Comparison of ENCODE assay signal across 14 cellular contexts in genomic region chr4:123606946-123607542, GRCh38.
A peak's percentile ranks its signal among the peaks of the same experiment; 100 is the strongest.
DNase-seq lines count a peak whose midpoint lies in the region; ATAC-seq, FAIRE-seq and TF ChIP-seq lines count a peak whose summit lies in the region.
"Had no signal": no experiment of that assay in that cellular context is flagged by ENCODE, and none has a peak within 500 bp of the region (broad histone marks: within the 10 kb centered on the region; RNA-seq: fewer than 3 reads in every experiment).

No MANE protein-coding gene starts in this region.

- no peaks in the 10 kb centered on the region for H3K9me3 ChIP-seq in esophagus squamous epithelium
- H3K9me3 ChIP-seq: tibial artery had no signal

- no peak overlapping the region for H3K4me3 ChIP-seq in esophagus squamous epithelium
- H3K4me3 ChIP-seq: tibial artery had no signal

- H3K4me1 Mint-ChIP-seq in activated naive CD8-positive, alpha-beta T cell treated with anti-CD3 and anti-CD28 coated beads for 36 hours, result peaks cover 38% of the 10 kb centered on the region
- peaks cover 6% of the 10 kb centered on the region for H3K4me1 Mint-ChIP-seq in mesothelial cell of epicardium

- no peaks in the 10 kb centered on the region for H3K27me3 ChIP-seq in esophagus squamous epithelium
- H3K27me3 ChIP-seq: tibial artery had no signal

- intact Hi-C loops in esophagus squamous epithelium (cut with DNase I), result no loop called here

- TF ChIP-seq CTCF in mesothelial cell of epicardium (IDR thresholded peaks at IDR 0.05; ENCODE audit: unreplicated experiment) (no peak), esophagus squamous epithelium (IDR thresholded peaks at IDR 0.05) (no peak)

- peaks cover under 1% of the 10 kb centered on the region for H3K9me3 Mint-ChIP-seq in activated naive CD8-positive, alpha-beta T cell treated with anti-CD3 and anti-CD28 coated beads for 36 hours
- H3K9me3 Mint-ChIP-seq in mesothelial cell of epicardium, result peaks cover 6% of the 10 kb centered on the region
- H3K9me3 Mint-ChIP-seq: dendritic cell treated with granulocyte-macrophage colony-stimulating factor and Interleukin-4, amounts not matched to agents 40 ng/mL and 50 ng/mL, for 4 days had no signal

- H3K36me3 Mint-ChIP-seq in activated naive CD8-positive, alpha-beta T cell treated with anti-CD3 and anti-CD28 coated beads for 36 hours, result peaks cover 2% of the 10 kb centered on the region
- H3K36me3 Mint-ChIP-seq in mesothelial cell of epicardium, result no peaks in the 10 kb centered on the region

- peak overlapping the region; percentile 71 for H3K27ac Mint-ChIP-seq in activated naive CD8-positive, alpha-beta T cell treated with anti-CD3 and anti-CD28 coated beads for 36 hours
- H3K27ac Mint-ChIP-seq in mesothelial cell of epicardium, result no peak overlapping the region
- H3K27ac Mint-ChIP-seq: dendritic cell treated with granulocyte-macrophage colony-stimulating factor and Interleukin-4, amounts not matched to agents 40 ng/mL and 50 ng/mL, for 4 days had no signal

- no peaks in the 10 kb centered on the region for H3K27me3 Mint-ChIP-seq in activated naive CD8-positive, alpha-beta T cell treated with anti-CD3 and anti-CD28 coated beads for 36 hours
- no peaks in the 10 kb centered on the region for H3K27me3 Mint-ChIP-seq in mesothelial cell of epicardium (ENCODE audit: low read depth)

- H3K4me1 ChIP-seq in esophagus squamous epithelium, result no peaks in the 10 kb centered on the region
- H3K4me1 ChIP-seq: tibial artery had no signal

- DNase-seq in GM12892 (ENCODE audit: insufficient read length) (no peak), mesothelial cell of epicardium (ENCODE audit: low spot score in 2 of 2, unreplicated experiment in 2 of 2) (no peak), NCI-H69 (lab: John Stamatoyannopoulos, UW) (no peak), ureter (ENCODE audit: low spot score) (no peak), esophagus squamous epithelium (lab: John Stamatoyannopoulos, UW) (no peak)
- DNase-seq in activated naive CD8-positive, alpha-beta T cell treated with anti-CD3 and anti-CD28 coated beads for 36 hours, result no peak
- DNase-seq: activated effector memory CD4-positive, alpha-beta T cell treated with anti-CD3 and anti-CD28 coated beads, Interleukin-2, amount 50 U/mL, for 16 hours; NCI-H510A; tibial artery had no signal

- no peak for TF ChIP-seq POLR2A in GM12892 (IDR thresholded peaks at IDR 0.05; ENCODE audit: low read depth, low read length)
- no peak for TF ChIP-seq POLR2A in esophagus squamous epithelium (IDR thresholded peaks at IDR 0.05)

- H3K27ac ChIP-seq in esophagus squamous epithelium, result no peak overlapping the region
- H3K27ac ChIP-seq: C4-2B, tibial artery had no signal

- no peaks in the 10 kb centered on the region for H3K36me3 ChIP-seq in esophagus squamous epithelium
- H3K36me3 ChIP-seq: tibial artery had no signal

- FAIRE-seq in GM12892 (lab: Jason Lieb, UNC), result peak; percentile 27
- FAIRE-seq: GM12891 had no signal

- ATAC-seq in GM21423 (IDR thresholded peaks at IDR 0.05; ENCODE audit: unreplicated experiment) (peak; percentile 86), HG03432 (IDR thresholded peaks at IDR 0.05; ENCODE audit: unreplicated experiment) (peak; percentile 87)

- H3K4me3 Mint-ChIP-seq in activated naive CD8-positive, alpha-beta T cell treated with anti-CD3 and anti-CD28 coated beads for 36 hours, result no peak overlapping the region
- no peak overlapping the region for H3K4me3 Mint-ChIP-seq in mesothelial cell of epicardium
- H3K4me3 Mint-ChIP-seq: dendritic cell treated with granulocyte-macrophage colony-stimulating factor and Interleukin-4, amounts not matched to agents 40 ng/mL and 50 ng/mL, for 4 days had no signal

- 63 to 70% methylated on average over 3 of the region's 3 CpGs for WGBS in esophagus squamous epithelium, 2 donors
